In genomic region chr1:12454406-12455391, GRCh38 we compare ENCODE assay signal across 10 cellular contexts.
DNase-seq lines count a peak whose midpoint lies in the region; ATAC-seq, FAIRE-seq and TF ChIP-seq lines count a peak whose summit lies in the region.
"Had no signal": no experiment of that assay in that cellular context is flagged by ENCODE, and none has a peak within 500 bp of the region (broad histone marks: within the 10 kb centered on the region; RNA-seq: fewer than 3 reads in every experiment).

No MANE protein-coding gene starts in this region.

- no peaks in the 10 kb centered on the region for H3K27me3 ChIP-seq in right cardiac atrium (ENCODE audit: control insufficient read depth, insufficient read depth)

- CTCF ChIA-PET in T-cell (lab: Charles Lee), result no interaction called here

- no peaks in the 10 kb centered on the region for H3K9me3 ChIP-seq in right cardiac atrium (ENCODE audit: control insufficient read depth, low read length)

- no peak for TF ChIP-seq POLR2A in GM12892 (IDR thresholded peaks at IDR 0.05; ENCODE audit: low read depth, low read length)

- peak overlapping the region in 1 of 3 donors; percentile 65 for H3K4me3 Mint-ChIP-seq in T-cell
- no peak overlapping the region for H3K4me3 Mint-ChIP-seq in stimulated activated memory B cell treated with anti-CD40 and anti-IgM and Interleukin-4, amounts not matched to agents 10 μg/mL and 1 μg/mL and 100 μg/mL, for 72 hours

- POLR2A ChIA-PET in T-cell (lab: Charles Lee), result interaction anchor here (0.5 to 0.6 kb wide), 4 partner anchors 20 to 160 kb away, joined by 3 to 5 read pairs (median 4); no protein-coding TSS in a partner anchor

- peak overlapping the region; percentile 53 for H3K27ac ChIP-seq in right cardiac atrium (ENCODE audit: low read length)
- H3K27ac ChIP-seq: 22Rv1 had no signal

- H3K4me3 ChIP-seq in right cardiac atrium (ENCODE audit: low read length), result no peak overlapping the region

- 57% methylated on average over 4 of the region's 4 CpGs for WGBS in right cardiac atrium

- no peaks in the 10 kb centered on the region for H3K27me3 Mint-ChIP-seq in T-cell
- no peaks in the 10 kb centered on the region for H3K27me3 Mint-ChIP-seq in stimulated activated memory B cell treated with anti-CD40 and anti-IgM and Interleukin-4, amounts not matched to agents 10 μg/mL and 1 μg/mL and 100 μg/mL, for 72 hours

- H3K9me3 Mint-ChIP-seq in T-cell, result no peaks in the 10 kb centered on the region
- H3K9me3 Mint-ChIP-seq in stimulated activated memory B cell treated with anti-CD40 and anti-IgM and Interleukin-4, amounts not matched to agents 10 μg/mL and 1 μg/mL and 100 μg/mL, for 72 hours, result no peaks in the 10 kb centered on the region

- peaks cover 41% of the 10 kb centered on the region for H3K4me1 ChIP-seq in right cardiac atrium (ENCODE audit: control insufficient read depth, insufficient read depth, low read length)

- DNase-seq in DMS53 (lab: John Stamatoyannopoulos, UW), result peak; percentile 32
- no peak for DNase-seq in DMS53 treated with DMSO at 0.1 percent for 48 hours (lab: John Stamatoyannopoulos, UW; ENCODE audit: unreplicated experiment)
- no peak for DNase-seq in T-cell
- peak; percentile 38 to 82 (median 74) for DNase-seq in right cardiac atrium
- no peak for DNase-seq in SKM-1 treated with dmso at 0.1 percent for 144 hours (lab: John Stamatoyannopoulos, UW; ENCODE audit: unreplicated experiment)
- DNase-seq in GM12892 (ENCODE audit: insufficient read length), result no peak

- peaks cover 48% of the 10 kb centered on the region for H3K36me3 Mint-ChIP-seq in T-cell
- peaks cover 57% of the 10 kb centered on the region for H3K36me3 Mint-ChIP-seq in stimulated activated memory B cell treated with anti-CD40 and anti-IgM and Interleukin-4, amounts not matched to agents 10 μg/mL and 1 μg/mL and 100 μg/mL, for 72 hours

- H3K4me1 Mint-ChIP-seq in T-cell, result peaks cover 88 to 91% (median 91%) of the 10 kb centered on the region in 3 donors
- peaks cover 22% of the 10 kb centered on the region for H3K4me1 Mint-ChIP-seq in stimulated activated memory B cell treated with anti-CD40 and anti-IgM and Interleukin-4, amounts not matched to agents 10 μg/mL and 1 μg/mL and 100 μg/mL, for 72 hours

- intact Hi-C loops in right cardiac atrium (cut with DNase I), result no loop called here

- FAIRE-seq in GM12892 (lab: Jason Lieb, UNC), result no peak
- FAIRE-seq: TTC549 had no signal

- peak overlapping the region; percentile 85 to 86 for H3K27ac Mint-ChIP-seq in T-cell
- peak overlapping the region; percentile 53 for H3K27ac Mint-ChIP-seq in stimulated activated memory B cell treated with anti-CD40 and anti-IgM and Interleukin-4, amounts not matched to agents 10 μg/mL and 1 μg/mL and 100 μg/mL, for 72 hours

- ATAC-seq in T-cell (replicated peaks in 1 of 4) (no peak), right cardiac atrium (peak; percentile 43 to 51), HG03039 (IDR thresholded peaks at IDR 0.05; ENCODE audit: unreplicated experiment) (no peak)
- no peak for ATAC-seq in stimulated activated memory B cell treated with anti-CD40 and anti-IgM and Interleukin-4, amounts not matched to agents 10 μg/mL and 1 μg/mL and 100 μg/mL, for 72 hours

Comparison
In these comparisons a context has a peak if more than half of its experiments do, and no peak if none do; other contexts are left out.
1. DNase-seq: peak in DMS53 (single experiment) and right cardiac atrium (3 of 3); none in DMS53 treated with DMSO at 0.1 percent for 48 hours (single experiment), T-cell (0 of 34), SKM-1 treated with dmso at 0.1 percent for 144 hours (single experiment) and GM12892 (single experiment).
2. ATAC-seq: peak in right cardiac atrium (2 of 2); none in T-cell (0 of 4), stimulated activated memory B cell treated with anti-CD40 and anti-IgM and Interleukin-4, amounts not matched to agents 10 μg/mL and 1 μg/mL and 100 μg/mL, for 72 hours (single experiment) and HG03039 (single experiment).